In genomic region chr2:51649366-51649765, GRCh38 we compare ENCODE assay signal across 23 cellular contexts.
"Had no signal": no experiment of that assay in that cellular context is flagged by ENCODE, and none has a peak within 500 bp of the region (broad histone marks: within the 10 kb centered on the region; RNA-seq: fewer than 3 reads in every experiment).

No MANE protein-coding gene starts in this region.

- DNase-seq: activated CD4-positive, alpha-beta T cell treated with anti-CD3 and anti-CD28 coated beads, Interleukin-2, amount 10 ng/mL, durations not matched to agents 24 days and 14 days; activated CD8-positive, alpha-beta memory T cell treated with anti-CD3 and anti-CD28 coated beads, Interleukin-2, amount 10 ng/mL, durations not matched to agents 7 days and 5 days; activated CD8-positive, alpha-beta T cell treated with anti-CD3 and anti-CD28 coated beads for 36 hours; activated effector memory CD4-positive, alpha-beta T cell treated with anti-CD3 and anti-CD28 coated beads, Interleukin-2, amount 50 U/mL, for 16 hours; activated naive CD4-positive, alpha-beta T cell treated with anti-CD3 and anti-CD28 coated beads, Interleukin-2, amount 10 ng/mL, durations not matched to agents 7 days and 5 days; activated naive CD8-positive, alpha-beta T cell treated with anti-CD3 and anti-CD28 coated beads, Interleukin-2, amount 50 U/mL, for 24 hours; activated T-cell treated with anti-CD3 and anti-CD28 coated beads for 4 hours; anterior cingulate cortex; brain microvascular endothelial cell; caudate nucleus; effector memory CD8-positive, alpha-beta T cell; heart right ventricle; kidney; lower lobe of right lung; mesendoderm; naive B cell; spleen; stimulated activated CD4-positive, alpha-beta T cell treated with anti-CD3 and anti-CD28 coated beads, Interleukin-4, amount 100 ng/mL, for 4 hours; tibial artery had no signal

- H3K36me3 ChIP-seq: brain microvascular endothelial cell, heart right ventricle, lower lobe of right lung, prostate gland, spleen, tibial artery had no signal

- H3K4me3 Mint-ChIP-seq: activated CD4-positive, alpha-beta T cell treated with anti-CD3 and anti-CD28 coated beads, Interleukin-2, amount 10 ng/mL, durations not matched to agents 24 days and 14 days; activated CD8-positive, alpha-beta memory T cell treated with anti-CD3 and anti-CD28 coated beads, Interleukin-2, amount 10 ng/mL, durations not matched to agents 7 days and 5 days; activated CD8-positive, alpha-beta T cell treated with anti-CD3 and anti-CD28 coated beads for 36 hours; activated naive CD4-positive, alpha-beta T cell treated with anti-CD3 and anti-CD28 coated beads, Interleukin-2, amount 10 ng/mL, durations not matched to agents 7 days and 5 days; activated naive CD8-positive, alpha-beta T cell treated with anti-CD3 and anti-CD28 coated beads, Interleukin-2, amount 50 U/mL, for 24 hours; effector memory CD8-positive, alpha-beta T cell; naive B cell; stimulated activated naive CD8-positive, alpha-beta T cell treated with anti-CD3 and anti-CD28 coated beads, Interleukin-15, Interleukin-2, amounts not matched to agents 100 ng/mL and 50 ng/mL, for 24 hours had no signal

- H3K27ac ChIP-seq: brain microvascular endothelial cell, heart right ventricle, lower lobe of right lung, prostate gland, spleen, tibial artery had no signal

- H3K27me3 ChIP-seq: brain microvascular endothelial cell, heart right ventricle, spleen, tibial artery had no signal

- H3K4me1 Mint-ChIP-seq: activated CD4-positive, alpha-beta T cell treated with anti-CD3 and anti-CD28 coated beads, Interleukin-2, amount 10 ng/mL, durations not matched to agents 24 days and 14 days; activated CD8-positive, alpha-beta memory T cell treated with anti-CD3 and anti-CD28 coated beads, Interleukin-2, amount 10 ng/mL, durations not matched to agents 7 days and 5 days; activated naive CD4-positive, alpha-beta T cell treated with anti-CD3 and anti-CD28 coated beads, Interleukin-2, amount 10 ng/mL, durations not matched to agents 7 days and 5 days; activated naive CD8-positive, alpha-beta T cell treated with anti-CD3 and anti-CD28 coated beads, Interleukin-2, amount 50 U/mL, for 24 hours; naive B cell had no signal

- H3K4me1 ChIP-seq: heart right ventricle, lower lobe of right lung, prostate gland, spleen, tibial artery had no signal

- H3K27me3 Mint-ChIP-seq: activated CD4-positive, alpha-beta T cell treated with anti-CD3 and anti-CD28 coated beads, Interleukin-2, amount 10 ng/mL, durations not matched to agents 24 days and 14 days; activated CD8-positive, alpha-beta memory T cell treated with anti-CD3 and anti-CD28 coated beads, Interleukin-2, amount 10 ng/mL, durations not matched to agents 7 days and 5 days; activated CD8-positive, alpha-beta T cell treated with anti-CD3 and anti-CD28 coated beads for 36 hours; activated naive CD4-positive, alpha-beta T cell treated with anti-CD3 and anti-CD28 coated beads, Interleukin-2, amount 10 ng/mL, durations not matched to agents 7 days and 5 days; activated naive CD8-positive, alpha-beta T cell treated with anti-CD3 and anti-CD28 coated beads, Interleukin-2, amount 50 U/mL, for 24 hours; effector memory CD8-positive, alpha-beta T cell; naive B cell; stimulated activated naive CD8-positive, alpha-beta T cell treated with anti-CD3 and anti-CD28 coated beads, Interleukin-15, Interleukin-2, amounts not matched to agents 100 ng/mL and 50 ng/mL, for 24 hours had no signal

- H3K9me3 Mint-ChIP-seq: activated naive CD4-positive, alpha-beta T cell treated with anti-CD3 and anti-CD28 coated beads, Interleukin-2, amount 10 ng/mL, durations not matched to agents 7 days and 5 days; stimulated activated naive CD8-positive, alpha-beta T cell treated with anti-CD3 and anti-CD28 coated beads, Interleukin-15, Interleukin-2, amounts not matched to agents 100 ng/mL and 50 ng/mL, for 24 hours had no signal

- H3K36me3 Mint-ChIP-seq: activated CD8-positive, alpha-beta memory T cell treated with anti-CD3 and anti-CD28 coated beads, Interleukin-2, amount 10 ng/mL, durations not matched to agents 7 days and 5 days; activated naive CD4-positive, alpha-beta T cell treated with anti-CD3 and anti-CD28 coated beads, Interleukin-2, amount 10 ng/mL, durations not matched to agents 7 days and 5 days; naive B cell had no signal

- H3K4me3 ChIP-seq: heart right ventricle, lower lobe of right lung, prostate gland, spleen, tibial artery had no signal

- H3K9me3 ChIP-seq: heart right ventricle, lower lobe of right lung, prostate gland, spleen, tibial artery had no signal

- H3K27ac Mint-ChIP-seq: activated CD4-positive, alpha-beta T cell treated with anti-CD3 and anti-CD28 coated beads, Interleukin-2, amount 10 ng/mL, durations not matched to agents 24 days and 14 days; activated CD8-positive, alpha-beta memory T cell treated with anti-CD3 and anti-CD28 coated beads, Interleukin-2, amount 10 ng/mL, durations not matched to agents 7 days and 5 days; activated CD8-positive, alpha-beta T cell treated with anti-CD3 and anti-CD28 coated beads for 36 hours; activated naive CD4-positive, alpha-beta T cell treated with anti-CD3 and anti-CD28 coated beads, Interleukin-2, amount 10 ng/mL, durations not matched to agents 7 days and 5 days; activated naive CD8-positive, alpha-beta T cell treated with anti-CD3 and anti-CD28 coated beads, Interleukin-2, amount 50 U/mL, for 24 hours; effector memory CD8-positive, alpha-beta T cell; naive B cell; stimulated activated naive CD8-positive, alpha-beta T cell treated with anti-CD3 and anti-CD28 coated beads, Interleukin-15, Interleukin-2, amounts not matched to agents 100 ng/mL and 50 ng/mL, for 24 hours had no signal

- ATAC-seq: activated CD4-positive, CD25-positive, alpha-beta regulatory T cell treated with anti-CD3 and anti-CD28 coated beads, Interleukin-2, amount 50 U/mL, for 24 hours; activated CD8-positive, alpha-beta memory T cell treated with anti-CD3 and anti-CD28 coated beads, Interleukin-2, amount 10 ng/mL, durations not matched to agents 7 days and 5 days; activated CD8-positive, alpha-beta T cell treated with anti-CD3 and anti-CD28 coated beads for 36 hours; activated naive CD8-positive, alpha-beta T cell treated with anti-CD3 and anti-CD28 coated beads, Interleukin-2, amount 50 U/mL, for 24 hours; effector memory CD8-positive, alpha-beta T cell; heart right ventricle; left lobe of liver; lower lobe of right lung had no signal
